In genomic region chrX:80266287-80266686, GRCh38 we compare ENCODE assay signal across 7 cellular contexts.
"Had no signal": no experiment of that assay in that cellular context is flagged by ENCODE, and none has a peak within 500 bp of the region (broad histone marks: within the 10 kb centered on the region; RNA-seq: fewer than 3 reads in every experiment).

No MANE protein-coding gene starts in this region.

- DNase-seq: GDM1, GF-D8 had no signal

- FAIRE-seq: G401.6, GM12878, GM12891, GM12892, GM18507 had no signal

- ATAC-seq: GM12878 had no signal

- H3K4me3 ChIP-seq: GM12878 had no signal
